ENCODE assay signal across 8 cellular contexts in the genomic region with DNA sequence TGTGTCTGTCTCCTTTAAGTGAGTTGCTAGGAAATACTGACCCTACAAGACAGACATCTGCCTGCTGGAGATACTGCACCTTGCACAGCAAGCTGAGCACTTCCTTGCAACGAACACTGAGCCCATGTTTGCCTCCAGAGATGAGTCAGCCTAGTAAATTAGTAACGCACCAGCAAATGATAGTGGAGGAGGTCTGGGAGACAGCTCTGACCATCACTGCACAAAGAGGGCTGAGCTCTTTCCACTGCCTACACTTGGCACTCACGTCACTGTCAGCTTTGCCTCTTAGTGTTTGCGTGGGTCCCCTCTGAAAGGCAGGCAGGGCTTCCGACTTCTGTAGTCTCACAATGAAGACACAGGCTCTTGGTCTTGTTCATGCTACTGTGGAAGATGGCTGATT.
DNase-seq lines count a peak whose midpoint lies in the region; ATAC-seq, FAIRE-seq and TF ChIP-seq lines count a peak whose summit lies in the region.
"Had no signal": no experiment of that assay in that cellular context is flagged by ENCODE, and none has a peak within 500 bp of the region (broad histone marks: within the 10 kb centered on the region; RNA-seq: fewer than 3 reads in every experiment).

No MANE protein-coding gene starts in this region.

- no peaks in the 10 kb centered on the region for H3K9me3 Mint-ChIP-seq in stimulated activated memory B cell treated with anti-CD40 and anti-IgM and Interleukin-4, amounts not matched to agents 10 μg/mL and 1 μg/mL and 100 μg/mL, for 72 hours

- TF ChIP-seq EP300 in K562 (IDR thresholded peaks at IDR 0.05; ENCODE audit: low read length): peak; percentile 79

- H3K36me3 ChIP-seq in K562 (ENCODE audit: control insufficient read depth, insufficient read depth, low read length): no peaks in the 10 kb centered on the region
- H3K36me3 ChIP-seq: neutrophil had no signal

- in situ Hi-C loops in K562 (cut with MboI): no loop called here
- in situ Hi-C loops in KBM-7 (cut with MboI; ENCODE audit: low pct_unique_long_range_greater_than_20kb, low sequenced_read_pairs): no loop called here

- H3K9me3 ChIP-seq in K562 (replicated peaks; ENCODE audit: control insufficient read depth, insufficient read depth, low read depth, low read length): no peaks in the 10 kb centered on the region
- H3K9me3 ChIP-seq: neutrophil had no signal

- H4K20me1 ChIP-seq in K562 (replicated peaks; ENCODE audit: control insufficient read depth, insufficient read depth, low read length): no peaks in the 10 kb centered on the region

- CTCF ChIA-PET in K562 (lab: Yijun Ruan, JAX; ENCODE audit: low intra/inter-chr PET ratio): interaction anchor here (0.6 kb wide), 1 partner anchor 188 kb away, joined by 3 read pairs; no protein-coding TSS in a partner anchor

- peak overlapping the region; percentile 2; the same call in 2 of the 3 replicates for H3K27ac ChIP-seq in K562 (ENCODE audit: extremely low read depth, low read depth, low read length)
- H3K27ac ChIP-seq: neutrophil had no signal

- no peaks in the 10 kb centered on the region for H3K9me1 ChIP-seq in K562 (ENCODE audit: control insufficient read depth, insufficient read depth, low read length)

- no peaks in the 10 kb centered on the region for H3K79me2 ChIP-seq in K562 (ENCODE audit: control insufficient read depth, insufficient read depth, low read length)

- no peak for TF ChIP-seq RAD21 in K562 (CRISPR knock-in tag; conservative IDR thresholded peaks at IDR 0.05 in 1 of 2, IDR thresholded peaks at IDR 0.05 in 1 of 2)

- BruUV-seq in K562 (replicated peaks; lab: Mats Ljungman, UMichigan): no TSS peak

- DNase-seq in GM18507 (ENCODE audit: extremely low spot score, insufficient read length, low read depth): peak; percentile 81
- DNase-seq in HT-29 (ENCODE audit: low spot score): peak; percentile 65
- DNase-seq in K562 (ENCODE audit: extremely low read depth in 1 of 4, low spot score in 3 of 4): peak; percentile 38 to 81 (median 58)
- DNase-seq in NCI-H1417 (lab: John Stamatoyannopoulos, UW): no peak
- DNase-seq in KBM-7: no peak

- TF ChIP-seq POLR2A in K562 (conservative IDR thresholded peaks at IDR 0.05): no peak

- peak overlapping the region; percentile 32; the same call in 1 of the 2 replicates for H3K4me2 ChIP-seq in K562 (ENCODE audit: insufficient read depth, low read length)

- no peak for TF ChIP-seq CTCF in K562 (IDR thresholded peaks at IDR 0.05 in 2 of 3, conservative IDR thresholded peaks at IDR 0.05 in 1 of 3; ENCODE audit: insufficient read depth in 2 of 3, low read depth in 1 of 3, low read length in 3 of 3)

- ATAC-seq in GM21528 (IDR thresholded peaks at IDR 0.05; ENCODE audit: low FRiP score, unreplicated experiment) (peak; percentile 100), K562 (peak; percentile 90)
- ATAC-seq in stimulated activated memory B cell treated with anti-CD40 and anti-IgM and Interleukin-4, amounts not matched to agents 10 μg/mL and 1 μg/mL and 100 μg/mL, for 72 hours: peak; percentile 90

- no peaks in the 10 kb centered on the region for H3K27me3 ChIP-seq in K562 (ENCODE audit: control insufficient read depth in 2 of 2, insufficient read depth in 2 of 2, low read length in 2 of 2)

- no peak overlapping the region for H3K4me3 Mint-ChIP-seq in stimulated activated memory B cell treated with anti-CD40 and anti-IgM and Interleukin-4, amounts not matched to agents 10 μg/mL and 1 μg/mL and 100 μg/mL, for 72 hours

- H3K4me3 ChIP-seq in K562: no peak overlapping the region

- FAIRE-seq in GM18507 (lab: Jason Lieb, UNC): peak; percentile 100
- peak; percentile 87 for FAIRE-seq in K562 (lab: Jason Lieb, UNC)

- peaks cover 23 to 40% of the 10 kb centered on the region in 2 experiments for H3K4me1 ChIP-seq in K562 (replicated peaks in 1 of 2; ENCODE audit: control insufficient read depth in 2 of 2, insufficient read depth in 2 of 2, low read length in 2 of 2)

- peaks cover 21% of the 10 kb centered on the region for H3K27me3 Mint-ChIP-seq in stimulated activated memory B cell treated with anti-CD40 and anti-IgM and Interleukin-4, amounts not matched to agents 10 μg/mL and 1 μg/mL and 100 μg/mL, for 72 hours

- no peaks in the 10 kb centered on the region for H3K36me3 Mint-ChIP-seq in stimulated activated memory B cell treated with anti-CD40 and anti-IgM and Interleukin-4, amounts not matched to agents 10 μg/mL and 1 μg/mL and 100 μg/mL, for 72 hours

- no peaks in the 10 kb centered on the region for H3K4me1 Mint-ChIP-seq in stimulated activated memory B cell treated with anti-CD40 and anti-IgM and Interleukin-4, amounts not matched to agents 10 μg/mL and 1 μg/mL and 100 μg/mL, for 72 hours

- H2AFZ ChIP-seq in K562 (ENCODE audit: low read depth, low read length): peak overlapping the region; percentile 78

- no peak overlapping the region for H3K9ac ChIP-seq in K562 (ENCODE audit: insufficient read depth in 1 of 2, low read depth in 2 of 2, low read length in 2 of 2)

- H3K27ac Mint-ChIP-seq in stimulated activated memory B cell treated with anti-CD40 and anti-IgM and Interleukin-4, amounts not matched to agents 10 μg/mL and 1 μg/mL and 100 μg/mL, for 72 hours: no peak overlapping the region

- intact Hi-C loops in K562 (cut with micrococcal nuclease): no loop called here

- WGBS in K562 (ENCODE audit: insufficient coverage, low coverage, missing lambda C conversion rate): 0% methylated on average over 4 of the region's 5 CpGs

- POLR2A ChIA-PET in K562 (lab: Yijun Ruan, JAX): interaction anchor here (0.8 to 1.4 kb wide), 5 partner anchors 11 to 1233 kb away, joined by 3 to 4 read pairs (median 3); no protein-coding TSS in a partner anchor

TF ChIP-seq in K562, 482 proteins besides CTCF, POLR2A, EP300 and RAD21 (continues in another document):
- TF ChIP-seq ZNF436 (CRISPR knock-in tag; IDR thresholded peaks at IDR 0.05) (no peak), MXI1 (IDR thresholded peaks at IDR 0.05; ENCODE audit: low read depth, low read length) (no peak), CXXC5 (CRISPR knock-in tag; IDR thresholded peaks at IDR 0.05) (peak; percentile 40; the same call in 1 of the 2 replicates), ZNF785 (CRISPR knock-in tag; IDR thresholded peaks at IDR 0.05) (no peak), BRD4 (IDR thresholded peaks at IDR 0.05) (no peak), TEAD1 (CRISPR knock-in tag; IDR thresholded peaks at IDR 0.05) (no peak), RCOR1 (IDR thresholded peaks at IDR 0.05; ENCODE audit: borderline replicate concordance in 1 of 2, low read depth in 2 of 2, low read length in 2 of 2) (peak in 1 of 2 experiments; percentile 73; a peak in 2 of 4 replicates), TRIM24 (IDR thresholded peaks at IDR 0.05) (peak in 1 of 2 experiments; percentile 50; a peak in 1 of 4 replicates), TEAD4 (IDR thresholded peaks at IDR 0.05; ENCODE audit: low read length) (peak; percentile 77), TEAD4 (CRISPR knock-in tag; IDR thresholded peaks at IDR 0.05; ENCODE audit: borderline replicate concordance) (no peak), KAT8 (IDR thresholded peaks at IDR 0.05; ENCODE audit: low read depth) (no peak), NRF1 (conservative IDR thresholded peaks at IDR 0.05 in 1 of 2, IDR thresholded peaks at IDR 0.05 in 1 of 2) (peak; percentile 5 to 60; a peak in 2 of 4 replicates), HDAC2 (IDR thresholded peaks at IDR 0.05) (0 out of 2 replicates have a peak, but pooled peaks have one; percentile 52), ZNF239 (CRISPR knock-in tag; IDR thresholded peaks at IDR 0.05) (no peak), ZBTB17 (CRISPR knock-in tag; IDR thresholded peaks at IDR 0.05) (no peak), NFIC (IDR thresholded peaks at IDR 0.05) (peak; percentile 21; the same call in 1 of the 2 replicates), RFX1 (IDR thresholded peaks at IDR 0.05) (peak; percentile 29; the same call in 1 of the 2 replicates), NFE2 (IDR thresholded peaks at IDR 0.05; ENCODE audit: low read depth) (peak; percentile 62), ELF4 (CRISPR knock-in tag; IDR thresholded peaks at IDR 0.05) (no peak), ARID1B (IDR thresholded peaks at IDR 0.05) (peak; percentile 80), CREB1 (IDR thresholded peaks at IDR 0.05) (no peak), CREB1 (CRISPR knock-in tag; IDR thresholded peaks at IDR 0.05) (0 out of 2 replicates have a peak, but pooled peaks have one; percentile 17), ATF1 (CRISPR knock-in tag; IDR thresholded peaks at IDR 0.05) (no peak), ATF1 (tag; IDR thresholded peaks at IDR 0.05) (peak; percentile 41; the same call in 1 of the 2 replicates), SMAD4 (CRISPR knock-in tag; conservative IDR thresholded peaks at IDR 0.05) (0 out of 2 replicates have a peak, but pooled peaks have one; percentile 19), CREM (IDR thresholded peaks at IDR 0.05; ENCODE audit: low read depth) (peak; percentile 71)
- TF ChIP-seq, protein P1, sequence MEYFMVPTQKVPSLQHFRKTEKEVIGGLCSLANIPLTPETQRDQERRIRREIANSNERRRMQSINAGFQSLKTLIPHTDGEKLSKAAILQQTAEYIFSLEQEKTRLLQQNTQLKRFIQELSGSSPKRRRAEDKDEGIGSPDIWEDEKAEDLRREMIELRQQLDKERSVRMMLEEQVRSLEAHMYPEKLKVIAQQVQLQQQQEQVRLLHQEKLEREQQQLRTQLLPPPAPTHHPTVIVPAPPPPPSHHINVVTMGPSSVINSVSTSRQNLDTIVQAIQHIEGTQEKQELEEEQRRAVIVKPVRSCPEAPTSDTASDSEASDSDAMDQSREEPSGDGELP (CRISPR knock-in tag; IDR thresholded peaks at IDR 0.05; ENCODE audit: borderline replicate concordance): 0 out of 2 replicates have a peak, but pooled peaks have one; percentile 46
- TF ChIP-seq, protein P2, sequence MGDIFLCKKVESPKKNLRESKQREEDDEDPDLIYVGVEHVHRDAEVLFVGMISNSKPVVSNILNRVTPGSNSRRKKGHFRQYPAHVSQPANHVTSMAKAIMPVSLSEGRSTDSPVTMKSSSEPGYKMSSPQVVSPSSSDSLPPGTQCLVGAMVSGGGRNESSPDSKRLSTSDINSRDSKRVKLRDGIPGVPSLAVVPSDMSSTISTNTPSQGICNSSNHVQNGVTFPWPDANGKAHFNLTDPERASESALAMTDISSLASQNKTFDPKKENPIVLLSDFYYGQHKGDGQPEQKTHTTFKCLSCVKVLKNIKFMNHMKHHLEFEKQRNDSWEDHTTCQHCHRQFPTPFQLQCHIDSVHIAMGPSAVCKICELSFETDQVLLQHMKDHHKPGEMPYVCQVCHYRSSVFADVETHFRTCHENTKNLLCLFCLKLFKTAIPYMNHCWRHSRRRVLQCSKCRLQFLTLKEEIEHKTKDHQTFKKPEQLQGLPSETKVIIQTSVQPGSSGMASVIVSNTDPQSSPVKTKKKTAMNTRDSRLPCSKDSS (IDR thresholded peaks at IDR 0.05; ENCODE audit: low read depth, partially characterized antibody): no peak

Comparison
In these comparisons a context has a peak if more than half of its experiments do, and no peak if none do; other contexts are left out.
1. DNase-seq: peak in GM18507 (single experiment), HT-29 (single experiment) and K562 (4 of 4); none in NCI-H1417 (0 of 3) and KBM-7 (single experiment).
2. Peak in every context shown above with its lines, with median percentiles within 50 percentile points of each other: ATAC-seq.